Comparison of ENCODE assay signal across 21 cellular contexts in genomic region chr17:65208753-65209152, GRCh38.
"Had no signal": no experiment of that assay in that cellular context is flagged by ENCODE, and none has a peak within 500 bp of the region (broad histone marks: within the 10 kb centered on the region; RNA-seq: fewer than 3 reads in every experiment).

No MANE protein-coding gene starts in this region.

- H3K27me3 ChIP-seq: Peyer's patch had no signal

- DNase-seq: activated B cell treated with CpG ODN at 0.5 μM for 24 hours; activated CD4-positive, alpha-beta T cell treated with anti-CD3 and anti-CD28 coated beads for 1 hour; activated CD4-positive, alpha-beta T cell treated with anti-CD3 and anti-CD28 coated beads, Interleukin-2, amount 10 ng/mL, durations not matched to agents 24 days and 14 days; activated CD4-positive, alpha-beta T cell treated with anti-CD3 and anti-CD28 coated beads, Interleukin-2, amount 50 U/mL, for 48 hours; activated CD8-positive, alpha-beta memory T cell treated with anti-CD3 and anti-CD28 coated beads, Interleukin-2, amount 10 ng/mL, durations not matched to agents 7 days and 5 days; activated gamma-delta T cell; activated naive CD4-positive, alpha-beta T cell treated with anti-CD3 and anti-CD28 coated beads for 36 hours; activated naive CD8-positive, alpha-beta T cell treated with anti-CD3 and anti-CD28 coated beads for 36 hours; activated T-cell treated with anti-CD3 and anti-CD28 coated beads, Interleukin-2, amount 50 U/mL, for 24 hours; NCI-H1092; NCI-H1417; NCI-H2029; NCI-H2107; NCI-H2171 treated with DMSO at 0.1 percent for 48 hours; NCI-H510A treated with DMSO at 0.1 percent for 48 hours; NCI-H69; Peyer's patch; SHP77; T-helper 17 cell; T1000 had no signal

- H3K4me1 ChIP-seq: Peyer's patch had no signal

- H3K4me3 ChIP-seq: Peyer's patch had no signal

- H3K9ac ChIP-seq: KMS-11 had no signal

- H3K9me3 ChIP-seq: Peyer's patch had no signal

- H3K27ac ChIP-seq: KMS-11, Peyer's patch had no signal

- H3K36me3 ChIP-seq: Peyer's patch had no signal

- H3K4me2 ChIP-seq: KMS-11 had no signal
